In the genomic region with DNA sequence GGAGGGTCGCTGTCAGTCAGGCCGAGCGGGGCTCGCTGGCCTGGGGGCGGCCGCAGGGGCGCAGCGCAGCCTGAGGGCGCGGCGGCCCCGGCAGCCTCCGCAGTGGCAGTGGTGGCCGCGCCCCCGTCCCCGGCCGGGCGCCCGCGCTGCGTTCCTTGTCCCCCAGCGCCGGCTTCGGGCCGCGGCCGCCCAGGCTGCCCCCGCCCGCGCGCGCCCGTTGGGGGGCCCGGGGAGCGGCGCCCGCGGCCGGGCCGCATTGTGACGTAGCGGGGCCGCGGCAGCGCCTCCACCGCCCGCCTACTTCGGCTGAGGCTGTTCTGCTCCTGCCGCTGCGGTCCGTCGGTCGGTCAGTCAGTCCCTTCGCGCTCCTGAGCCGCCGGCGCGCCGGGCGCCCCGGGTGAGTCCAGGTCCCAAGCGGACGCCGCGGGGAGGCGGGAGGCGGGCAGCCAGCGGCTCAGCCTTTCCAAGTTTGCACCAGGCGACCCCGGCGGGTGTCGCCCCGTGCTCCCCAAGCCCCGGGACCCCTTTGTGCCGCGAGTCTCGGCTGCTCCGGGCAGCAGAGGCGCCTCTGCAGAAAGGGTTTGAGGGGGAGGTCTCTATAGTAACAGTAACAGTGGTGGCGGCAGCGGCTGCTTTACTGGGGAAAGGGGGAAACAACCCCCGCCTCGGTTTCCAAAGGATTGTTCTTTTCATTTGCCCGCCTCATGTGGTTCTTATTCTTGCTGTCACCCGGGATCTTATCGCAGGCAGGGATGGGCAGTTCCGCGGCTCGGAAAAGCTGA, we compare ENCODE assay signal across 8 cellular contexts. TPM values are rescaled to one million over a fixed set of nuclear protein-coding genes. Genes with fewer than 3 reads are reported as not detected.
DNase-seq lines count a peak whose midpoint lies in the region; ATAC-seq lines count a peak whose summit lies in the region.

A gene (plus strand): TSS at position 350 of the 782 bp plus-strand sequence. CDS start 78,898 bp downstream, outside the sequence.

- intact Hi-C loops in left colon (cut with DNase I, micrococcal nuclease), result no loop called here

- peak within 1 kb of the TSS; percentile 45 to 52 for H3K4me3 Mint-ChIP-seq in stimulated activated naive CD8-positive, alpha-beta T cell treated with anti-CD3 and anti-CD28 coated beads, Interleukin-15, amount 100 ng/mL, for 72 hours

- peak within 1 kb of the TSS; percentile 21 for H3K27ac ChIP-seq in cingulate gyrus (ENCODE audit: low read depth, low read length)

- peaks cover 50% of the 10 kb centered on the region for H3K27me3 Mint-ChIP-seq in stimulated activated naive CD8-positive, alpha-beta T cell treated with anti-CD3 and anti-CD28 coated beads, Interleukin-15, amount 100 ng/mL, for 72 hours

- no peak within 1 kb of the TSS for H3K27ac Mint-ChIP-seq in stimulated activated naive CD8-positive, alpha-beta T cell treated with anti-CD3 and anti-CD28 coated beads, Interleukin-15, amount 100 ng/mL, for 72 hours

- peaks cover 9% of the 10 kb centered on the region for H3K4me1 Mint-ChIP-seq in stimulated activated naive CD8-positive, alpha-beta T cell treated with anti-CD3 and anti-CD28 coated beads, Interleukin-15, amount 100 ng/mL, for 72 hours

- no peaks in the 10 kb centered on the region for H3K9me3 Mint-ChIP-seq in stimulated activated naive CD8-positive, alpha-beta T cell treated with anti-CD3 and anti-CD28 coated beads, Interleukin-15, amount 100 ng/mL, for 72 hours

- peak; percentile 74 for ATAC-seq in GM21526 (IDR thresholded peaks at IDR 0.05; ENCODE audit: low FRiP score, unreplicated experiment)
- peak; percentile 76 for ATAC-seq in left colon
- ATAC-seq in stimulated activated naive CD8-positive, alpha-beta T cell treated with anti-CD3 and anti-CD28 coated beads, Interleukin-15, amount 100 ng/mL, for 72 hours, result peak; percentile 48
- no peak for ATAC-seq in GM21515 (IDR thresholded peaks at IDR 0.05; ENCODE audit: unreplicated experiment)

- DNase-seq in D341Med (ENCODE audit: low spot score), result peak; percentile 63
- peak; percentile 14 for DNase-seq in NCI-H526 treated with DMSO at 0.1 percent for 48 hours (lab: John Stamatoyannopoulos, UW)
- DNase-seq in left colon, result peak in 1 of 2 donors; percentile 38
- peak in 1 of 2 donors; percentile 2 for DNase-seq in stimulated activated naive CD8-positive, alpha-beta T cell treated with anti-CD3 and anti-CD28 coated beads, Interleukin-15, amount 100 ng/mL, for 72 hours
- no peak for DNase-seq in NCI-H2171 (lab: John Stamatoyannopoulos, UW)

RNA-seq across cellular contexts. Expression of the gene that starts here (rescaled TPM):
- 1 to 10 TPM in 1 of 2 donors, under 1 TPM in 1; 0.95 to 1.1 TPM for total RNA-seq in left colon
